8 cellular contexts compared by ENCODE assay signal in the genomic region with DNA sequence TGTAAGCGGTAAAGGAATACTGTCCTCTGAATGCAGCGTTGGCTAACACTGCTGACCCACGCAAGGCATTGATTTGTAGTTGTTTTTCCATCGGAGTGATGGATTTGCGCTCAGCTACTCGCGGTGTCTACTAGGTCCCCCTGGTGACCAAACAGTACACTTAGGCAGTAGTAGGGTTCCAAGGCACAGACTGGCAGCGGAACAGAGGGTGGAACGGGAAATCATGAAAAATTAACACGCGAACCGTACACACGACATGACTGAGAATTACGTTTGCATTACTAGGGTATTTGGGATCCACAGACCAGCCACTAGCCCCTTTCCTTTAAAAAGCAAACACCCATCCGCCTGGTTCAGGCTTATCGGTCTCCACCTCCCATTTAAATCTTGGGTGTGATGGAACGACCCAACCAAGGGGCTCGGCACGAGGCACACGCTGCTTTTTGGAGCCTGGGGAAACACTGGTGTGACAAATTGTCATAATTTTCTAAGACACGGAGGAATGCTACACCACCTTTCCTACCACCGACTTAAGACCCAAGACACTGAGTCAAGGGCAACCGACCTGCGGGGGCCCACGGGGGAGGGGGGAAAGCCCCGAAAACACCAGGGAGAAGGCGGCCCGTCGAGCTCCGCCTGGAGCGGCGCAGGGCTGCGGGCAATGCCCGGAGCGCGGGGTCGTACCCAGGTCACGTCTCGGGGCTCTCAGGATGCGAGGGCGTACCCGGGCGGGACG. TPM values are rescaled to one million over a fixed set of nuclear protein-coding genes. Genes with fewer than 3 reads are reported as not detected.
DNase-seq lines count a peak whose midpoint lies in the region; ATAC-seq, FAIRE-seq and TF ChIP-seq lines count a peak whose summit lies in the region.

No MANE protein-coding gene starts in this region.

- H3K27ac Mint-ChIP-seq in CD14-positive monocyte: peak overlapping the region; percentile 56 to 90 (median 85)

- no peaks in the 10 kb centered on the region for H3K9me3 ChIP-seq in mesodermal cell (ENCODE audit: control insufficient read depth, low read length)

- peaks cover 0 to 5% (median 0%) of the 10 kb centered on the region in 7 donors for H3K9me3 Mint-ChIP-seq in CD14-positive monocyte

- TF ChIP-seq CTCF in CD14-positive monocyte (IDR thresholded peaks at IDR 0.05): peak; percentile 59

- H3K4me3 Mint-ChIP-seq in CD14-positive monocyte: peak overlapping the region; percentile 92 to 95

- peak; percentile 55 for DNase-seq in CD14-positive monocyte (ENCODE audit: low spot score)
- DNase-seq in NCI-H748 (lab: John Stamatoyannopoulos, UW; ENCODE audit: unreplicated experiment): peak; percentile 78
- DNase-seq in activated CD8-positive, alpha-beta memory T cell treated with anti-CD3 and anti-CD28 coated beads for 48 hours (ENCODE audit: low read depth in 2 of 3, low spot score in 2 of 3): peak in 2 of 3 experiments; percentile 31 to 51
- DNase-seq in stimulated activated CD8-positive, alpha-beta memory T cell treated with anti-CD3 and anti-CD28 coated beads, Interleukin-2, amount 100 ng/mL, for 1 hour (ENCODE audit: low read depth in 2 of 2): peak; percentile 30 to 37

- H3K27ac ChIP-seq in mesodermal cell (ENCODE audit: low read depth, low read length, severe bottlenecking): peak overlapping the region; percentile 45

- no peaks in the 10 kb centered on the region for H3K36me3 ChIP-seq in mesodermal cell (ENCODE audit: control insufficient read depth, insufficient read depth, low read length)

- WGBS in mesodermal cell (ENCODE audit: insufficient coverage in 2 of 2), 2 experiments: 3 to 4% methylated on average over 34 to 38 of the region's 44 CpGs

- ATAC-seq in GM19324 (IDR thresholded peaks at IDR 0.05; ENCODE audit: low FRiP score, unreplicated experiment): peak; percentile 27
- ATAC-seq in HG03457 (IDR thresholded peaks at IDR 0.05; ENCODE audit: unreplicated experiment): peak; percentile 32

- H3K27me3 Mint-ChIP-seq in CD14-positive monocyte (ENCODE audit: low read depth in 3 of 3): peaks cover 2 to 10% (median 7%) of the 10 kb centered on the region in 3 donors

- intact Hi-C loops in CD14-positive monocyte (cut with micrococcal nuclease): no loop called here

- H3K4me3 ChIP-seq in mesodermal cell (ENCODE audit: extremely low read depth, insufficient read depth, low read length, poor library complexity, severe bottlenecking): peak overlapping the region; percentile 67

- peaks cover 16% of the 10 kb centered on the region for H3K4me1 Mint-ChIP-seq in CD14-positive monocyte

- no peaks in the 10 kb centered on the region for H3K36me3 Mint-ChIP-seq in CD14-positive monocyte

- no peaks in the 10 kb centered on the region for H3K4me1 ChIP-seq in mesodermal cell (ENCODE audit: control insufficient read depth, insufficient read depth, low read length, poor library complexity, severe bottlenecking)

- FAIRE-seq in endometrium (lab: Jason Lieb, UNC): peak; percentile 29

RNA-seq across cellular contexts. Expression of a gene that starts 0.7 kb away (rescaled TPM):
- polyA plus RNA-seq in CD14-positive monocyte: 1 to 10 TPM in 1 of 2 donors, under 1 TPM in 1; 0.83 to 1.4 TPM
- polyA plus RNA-seq in mesodermal cell (2013, experiment 1 of 2): 6.8 TPM
- polyA plus RNA-seq in mesodermal cell (2013, experiment 2 of 2): 6.4 TPM

Comparison
In these comparisons a context has a peak if more than half of its experiments do, and no peak if none do; other contexts are left out.
1. Peak in every context shown above with its lines: DNase-seq, ATAC-seq, H3K4me3 ChIP-seq and H3K27ac ChIP-seq.